In genomic region chr1:173137116-173137515, GRCh38 we compare ENCODE assay signal across 20 cellular contexts.
A peak's percentile ranks its signal among the peaks of the same experiment; 100 is the strongest.
DNase-seq lines count a peak whose midpoint lies in the region; ATAC-seq and TF ChIP-seq lines count a peak whose summit lies in the region.
"Had no signal": no experiment of that assay in that cellular context is flagged by ENCODE, and none has a peak within 500 bp of the region (broad histone marks: within the 10 kb centered on the region; RNA-seq: fewer than 3 reads in every experiment).

No MANE protein-coding gene starts in this region.

- no peaks in the 10 kb centered on the region for H4K20me1 ChIP-seq in mammary epithelial cell (ENCODE audit: insufficient read depth, low read length)

- no peak overlapping the region for H3K27ac ChIP-seq in mammary epithelial cell (ENCODE audit: insufficient read depth, low read depth, low read length)
- H3K27ac ChIP-seq: HL-60, SJSA1 had no signal

- intact Hi-C loops in mammary epithelial cell (cut with micrococcal nuclease) = no loop called here

- CTCF ChIA-PET in mammary epithelial cell (lab: Charles Lee; ENCODE audit: low non-redundant PET) = no interaction called here

- H3K4me1 ChIP-seq in mammary epithelial cell (ENCODE audit: insufficient read depth, low read length) = no peaks in the 10 kb centered on the region
- H3K4me1 ChIP-seq: SJSA1 had no signal

- dilution Hi-C loops in mammary epithelial cell (cut with HindIII; ENCODE audit: low sequenced_read_pairs) = no loop called here

- H3K9me3 ChIP-seq in mammary epithelial cell (replicated peaks; ENCODE audit: insufficient read depth, low read length) = no peaks in the 10 kb centered on the region
- H3K9me3 ChIP-seq: SJSA1 had no signal

- BruUV-seq in mammary epithelial cell (replicated peaks; lab: Mats Ljungman, UMichigan) = no TSS peak

- H3K4me3 ChIP-seq in mammary epithelial cell (replicated peaks in 1 of 3; ENCODE audit: insufficient read depth in 1 of 3, low read depth in 2 of 3, low read length in 3 of 3) = no peak overlapping the region
- no peak overlapping the region for H3K4me3 ChIP-seq in fibroblast of the aortic adventitia (ENCODE audit: low read depth, low read length)
- H3K4me3 ChIP-seq: SJSA1 had no signal

- no peaks in the 10 kb centered on the region for H3K27me3 ChIP-seq in mammary epithelial cell (ENCODE audit: insufficient read depth, low read length)
- H3K27me3 ChIP-seq: SJSA1 had no signal

- H3K36me3 ChIP-seq in mammary epithelial cell (ENCODE audit: insufficient read depth, low read length) = no peaks in the 10 kb centered on the region
- H3K36me3 ChIP-seq: SJSA1 had no signal

- in situ Hi-C loops in mammary epithelial cell (cut with MboI; ENCODE audit: low sequenced_read_pairs in 2 of 2) = no loop called here

- 100% methylated on average over 2 of the region's 2 CpGs for WGBS in mammary epithelial cell (ENCODE audit: low coverage, missing lambda C conversion rate)

- no peak overlapping the region for H3K4me2 ChIP-seq in mammary epithelial cell (ENCODE audit: insufficient read depth, low read depth, low read length)

- TF ChIP-seq CTCF in mammary epithelial cell (conservative IDR thresholded peaks at IDR 0.05 in 1 of 2, IDR thresholded peaks at IDR 0.05 in 1 of 2; ENCODE audit: extremely low read depth in 1 of 2, insufficient read depth in 1 of 2, low read depth in 1 of 2, low read length in 2 of 2) (no peak), fibroblast of the aortic adventitia (IDR thresholded peaks at IDR 0.05; ENCODE audit: insufficient read depth, low read length) (no peak)

- H2AFZ ChIP-seq in mammary epithelial cell (ENCODE audit: low read depth, low read length) = no peak overlapping the region

- no peak for ATAC-seq in HG03521 (IDR thresholded peaks at IDR 0.05; ENCODE audit: unreplicated experiment)
- ATAC-seq: PC-3 had no signal

- no peaks in the 10 kb centered on the region for H3K79me2 ChIP-seq in mammary epithelial cell (ENCODE audit: insufficient read depth, low read length)

- no peak overlapping the region for H3K9ac ChIP-seq in mammary epithelial cell (ENCODE audit: insufficient read depth, low read length)

- DNase-seq in A172 (ENCODE audit: low spot score) = peak; percentile 27
- DNase-seq in NCI-H226 = peak; percentile 76
- DNase-seq in mammary epithelial cell = peak; percentile 22
- DNase-seq in fibroblast of the aortic adventitia (ENCODE audit: low read depth) = peak; percentile 71
- DNase-seq in SK-N-DZ (ENCODE audit: low spot score) = no peak
- DNase-seq in SIG-M5 treated with dmso at 0.1 percent for 504 hours (lab: John Stamatoyannopoulos, UW; ENCODE audit: unreplicated experiment) = no peak
- no peak for DNase-seq in NCI-H1092 (lab: John Stamatoyannopoulos, UW)
- DNase-seq: 8988T, C1 segment of cervical spinal cord, HFFc6, MV-4-11, NCI-H1417 treated with DMSO at 0.1 percent for 48 hours, NCI-H2029, NCI-H2171, NCI-H446 treated with DMSO at 0.1 percent for 48 hours, NCI-H774, PC-3 had no signal

Comparison
In these comparisons a context has a peak if more than half of its experiments do, and no peak if none do; other contexts are left out.
1. DNase-seq: peak in A172 (single experiment), NCI-H226 (single experiment), mammary epithelial cell (single experiment) and fibroblast of the aortic adventitia (single experiment); none in SK-N-DZ (single experiment), SIG-M5 treated with dmso at 0.1 percent for 504 hours (single experiment) and NCI-H1092 (single experiment).